ENCODE assay signal across 1 cellular context in genomic region chr9:127081250-127082185, GRCh38.
TF ChIP-seq lines count a peak whose summit lies in the region.

No MANE protein-coding gene starts in this region.

TF ChIP-seq in HepG2, 621 proteins besides CTCF, POLR2A, EP300 and RAD21 (continued from another document):
- TF ChIP-seq ZBTB46 (CRISPR knock-in tag; IDR thresholded peaks at IDR 0.05; ENCODE audit: borderline replicate concordance), result no peak
- no peak for TF ChIP-seq KDM3A (CRISPR knock-in tag; IDR thresholded peaks at IDR 0.05; ENCODE audit: low read depth)
- no peak for TF ChIP-seq TAF15 (IDR thresholded peaks at IDR 0.05; ENCODE audit: low read depth, low read length, poor library complexity, severe bottlenecking)
- TF ChIP-seq ZNF547 (CRISPR knock-in tag; IDR thresholded peaks at IDR 0.05), result no peak
